ENCODE assay signal across 28 cellular contexts in genomic region chr6:90355965-90356364, GRCh38. TPM values are rescaled to one million over a fixed set of nuclear protein-coding genes. Genes with fewer than 3 reads are reported as not detected.
DNase-seq lines count a peak whose midpoint lies in the region; FAIRE-seq and TF ChIP-seq lines count a peak whose summit lies in the region.
"Had no signal": no experiment of that assay in that cellular context is flagged by ENCODE, and none has a peak within 500 bp of the region (broad histone marks: within the 10 kb centered on the region; RNA-seq: fewer than 3 reads in every experiment).

No MANE protein-coding gene starts in this region.

- no peak overlapping the region for H3K4me2 ChIP-seq in astrocyte (ENCODE audit: low read length)
- H3K4me2 ChIP-seq in osteoblast (ENCODE audit: insufficient read depth, low read length): no peak overlapping the region
- H3K4me2 ChIP-seq: hepatocyte had no signal

- no peak for TF ChIP-seq CTCF in astrocyte (IDR thresholded peaks at IDR 0.05; ENCODE audit: insufficient read depth, low read depth, low read length)
- no peak for TF ChIP-seq CTCF in liver (IDR thresholded peaks at IDR 0.05; ENCODE audit: low read depth, low read length, missing input control)
- no peak for TF ChIP-seq CTCF in osteoblast (IDR thresholded peaks at IDR 0.05; ENCODE audit: extremely low read depth, low read depth, low read length)

- DNase-seq in ELF-1 (ENCODE audit: low read depth, low spot score) (peak; percentile 30), astrocyte (ENCODE audit: low read depth) (no peak), osteoblast (ENCODE audit: insufficient read length, low spot score, missing footprints) (no peak), NCI-H2029 (lab: John Stamatoyannopoulos, UW) (no peak), anterior cingulate cortex (lab: John Stamatoyannopoulos, UW) (no peak), HT-29 (ENCODE audit: low spot score) (no peak)
- DNase-seq in CD4-positive, alpha-beta memory T cell: no peak
- DNase-seq: activated B cell treated with CpG ODN at 0.5 μM for 24 hours; activated CD4-positive, alpha-beta T cell treated with anti-CD3 and anti-CD28 coated beads, Interleukin-2, amount 50 U/mL, for 1 hour; activated naive CD4-positive, alpha-beta T cell treated with anti-CD3 and anti-CD28 coated beads, Interleukin-2, amount 10 ng/mL, durations not matched to agents 7 days and 5 days; aorta; left cardiac atrium; naive thymus-derived CD4-positive, alpha-beta T cell; NCI-H1092 treated with DMSO at 0.1 percent for 48 hours; NCI-H187; NCI-H524; SHP77; stimulated activated CD4-positive, alpha-beta T cell treated with anti-CD3 and anti-CD28 coated beads, Interleukin-2, amount 100 ng/mL, for 48 hours; substantia nigra; T-helper 9 cell had no signal

- H3K36me3 ChIP-seq in astrocyte (ENCODE audit: insufficient read depth, low read length) (no peaks in the 10 kb centered on the region), liver (ENCODE audit: control insufficient read depth in 4 of 4, insufficient read depth in 3 of 4, low read depth in 1 of 4, low read length in 3 of 4) (no peaks in the 10 kb centered on the region), osteoblast (ENCODE audit: insufficient read depth, low read length) (no peaks in the 10 kb centered on the region)
- no peaks in the 10 kb centered on the region for H3K36me3 ChIP-seq in CD4-positive, alpha-beta memory T cell (ENCODE audit: insufficient read depth, low read length)
- H3K36me3 ChIP-seq: esophagus muscularis mucosa, right atrium auricular region had no signal

- H3K27ac Mint-ChIP-seq in astrocyte (ENCODE audit: unreplicated experiment): no peak overlapping the region
- H3K27ac Mint-ChIP-seq in CD4-positive, alpha-beta memory T cell: peak overlapping the region in 2 of 7 donors; percentile 36 to 72
- H3K27ac Mint-ChIP-seq: activated B cell treated with CpG ODN at 0.5 μM for 24 hours; activated naive CD4-positive, alpha-beta T cell treated with anti-CD3 and anti-CD28 coated beads, Interleukin-2, amount 10 ng/mL, durations not matched to agents 7 days and 5 days; dendritic cell treated with granulocyte-macrophage colony-stimulating factor and Interleukin-4, amounts not matched to agents 40 ng/mL and 50 ng/mL, for 4 days had no signal

- peak overlapping the region; percentile 43 for H2AFZ ChIP-seq in astrocyte (ENCODE audit: low read depth, low read length)
- H2AFZ ChIP-seq in osteoblast (ENCODE audit: low read length): peak overlapping the region; percentile 49
- H2AFZ ChIP-seq: hepatocyte, parathyroid adenoma had no signal

- no peak for FAIRE-seq in astrocyte (lab: Jason Lieb, UNC)
- FAIRE-seq: frontal cortex, urothelium cell line had no signal

- H3K79me2 ChIP-seq in astrocyte (ENCODE audit: insufficient read depth, low read length) (no peaks in the 10 kb centered on the region), osteoblast (ENCODE audit: insufficient read depth, low read length) (no peaks in the 10 kb centered on the region)
- H3K79me2 ChIP-seq: hepatocyte, parathyroid adenoma had no signal

- H3K9me3 ChIP-seq in astrocyte (ENCODE audit: insufficient read depth, low read depth, low read length) (no peaks in the 10 kb centered on the region), liver (ENCODE audit: control insufficient read depth in 4 of 4, low read length in 3 of 4) (no peaks in the 10 kb centered on the region), osteoblast (ENCODE audit: low read depth, low read length) (no peaks in the 10 kb centered on the region)
- no peaks in the 10 kb centered on the region for H3K9me3 ChIP-seq in CD4-positive, alpha-beta memory T cell (ENCODE audit: control insufficient read depth in 1 of 2, low read length in 2 of 2)
- H3K9me3 ChIP-seq: esophagus muscularis mucosa, right atrium auricular region had no signal

- H4K20me1 ChIP-seq in astrocyte (ENCODE audit: insufficient read depth, low read length) (no peaks in the 10 kb centered on the region), osteoblast (ENCODE audit: insufficient read depth, low read length) (no peaks in the 10 kb centered on the region)

- H3K27ac ChIP-seq in astrocyte (ENCODE audit: low read depth, low read length) (no peak overlapping the region), liver (ENCODE audit: low read depth in 1 of 2, low read length in 2 of 2) (no peak overlapping the region), osteoblast (ENCODE audit: low read depth, low read length) (no peak overlapping the region)
- no peak overlapping the region for H3K27ac ChIP-seq in CD4-positive, alpha-beta memory T cell (ENCODE audit: low read depth, low read length)
- H3K27ac ChIP-seq: esophagus muscularis mucosa, hepatocyte, parathyroid adenoma, right atrium auricular region had no signal

- TF ChIP-seq RAD21 in liver (IDR thresholded peaks at IDR 0.05): no peak

- H3K9ac ChIP-seq in astrocyte (ENCODE audit: low read length): no peak overlapping the region
- H3K9ac ChIP-seq in liver (ENCODE audit: low read depth in 1 of 2, low read length in 2 of 2): no peak overlapping the region
- H3K9ac ChIP-seq: parathyroid adenoma had no signal

- no peak overlapping the region for H3K4me3 Mint-ChIP-seq in astrocyte (ENCODE audit: unreplicated experiment)
- H3K4me3 Mint-ChIP-seq in CD4-positive, alpha-beta memory T cell: no peak overlapping the region
- H3K4me3 Mint-ChIP-seq: activated B cell treated with CpG ODN at 0.5 μM for 24 hours; activated naive CD4-positive, alpha-beta T cell treated with anti-CD3 and anti-CD28 coated beads, Interleukin-2, amount 10 ng/mL, durations not matched to agents 7 days and 5 days; dendritic cell treated with granulocyte-macrophage colony-stimulating factor and Interleukin-4, amounts not matched to agents 40 ng/mL and 50 ng/mL, for 4 days; naive thymus-derived CD4-positive, alpha-beta T cell had no signal

- 38% methylated on average over 15 of the region's 15 CpGs for WGBS in liver

- H3K4me1 ChIP-seq in astrocyte (ENCODE audit: insufficient read depth, low read length) (no peaks in the 10 kb centered on the region), liver (ENCODE audit: control insufficient read depth in 4 of 4, insufficient read depth in 4 of 4, low read length in 3 of 4) (peaks cover 6 to 15% (median 10%) of the 10 kb centered on the region in 4 donors), osteoblast (ENCODE audit: insufficient read depth, low read length) (no peaks in the 10 kb centered on the region)
- H3K4me1 ChIP-seq in CD4-positive, alpha-beta memory T cell (ENCODE audit: insufficient read depth, low read length): peaks cover 5% of the 10 kb centered on the region
- H3K4me1 ChIP-seq: esophagus muscularis mucosa, right atrium auricular region had no signal

- no peaks in the 10 kb centered on the region for H3K27me3 Mint-ChIP-seq in astrocyte (ENCODE audit: low read depth, unreplicated experiment)
- peaks cover 1 to 5% of the 10 kb centered on the region in 2 donors for H3K27me3 Mint-ChIP-seq in CD4-positive, alpha-beta memory T cell
- H3K27me3 Mint-ChIP-seq: activated B cell treated with CpG ODN at 0.5 μM for 24 hours; activated naive CD4-positive, alpha-beta T cell treated with anti-CD3 and anti-CD28 coated beads, Interleukin-2, amount 10 ng/mL, durations not matched to agents 7 days and 5 days; dendritic cell treated with granulocyte-macrophage colony-stimulating factor and Interleukin-4, amounts not matched to agents 40 ng/mL and 50 ng/mL, for 4 days; naive thymus-derived CD4-positive, alpha-beta T cell had no signal

- H3K4me1 Mint-ChIP-seq in astrocyte (ENCODE audit: low read depth, unreplicated experiment): peaks cover 17% of the 10 kb centered on the region
- H3K4me1 Mint-ChIP-seq in CD4-positive, alpha-beta memory T cell: peaks cover 3 to 13% (median 8%) of the 10 kb centered on the region in 4 donors

- no peaks in the 10 kb centered on the region for H3K36me3 Mint-ChIP-seq in astrocyte (ENCODE audit: low read depth, unreplicated experiment)
- no peaks in the 10 kb centered on the region for H3K36me3 Mint-ChIP-seq in CD4-positive, alpha-beta memory T cell
- H3K36me3 Mint-ChIP-seq: activated naive CD4-positive, alpha-beta T cell treated with anti-CD3 and anti-CD28 coated beads, Interleukin-2, amount 10 ng/mL, durations not matched to agents 7 days and 5 days; naive thymus-derived CD4-positive, alpha-beta T cell had no signal

- H3K27me3 ChIP-seq in astrocyte (ENCODE audit: insufficient read depth, low read length) (no peaks in the 10 kb centered on the region), liver (ENCODE audit: control insufficient read depth in 4 of 4, insufficient read depth in 4 of 4, low read length in 3 of 4) (no peaks in the 10 kb centered on the region), osteoblast (ENCODE audit: insufficient read depth, low read length) (peaks cover 14% of the 10 kb centered on the region)
- H3K27me3 ChIP-seq in CD4-positive, alpha-beta memory T cell (ENCODE audit: insufficient read depth, low read length): no peaks in the 10 kb centered on the region
- H3K27me3 ChIP-seq: esophagus muscularis mucosa, right atrium auricular region had no signal

- POLR2A ChIA-PET in CD4-positive, alpha-beta memory T cell (lab: Charles Lee; ENCODE audit: partially characterized antibody): no interaction called here

- CTCF ChIA-PET in CD4-positive, alpha-beta memory T cell (lab: Charles Lee; ENCODE audit: partially characterized antibody): no interaction called here

- H3K4me3 ChIP-seq in astrocyte (ENCODE audit: insufficient read depth, low read depth, low read length): no peak overlapping the region
- H3K4me3 ChIP-seq in liver (ENCODE audit: low read depth in 1 of 3, low read length in 3 of 3): peak overlapping the region in 1 of 3 donors; percentile 13
- no peak overlapping the region for H3K4me3 ChIP-seq in osteoblast (ENCODE audit: insufficient read depth, low read length)
- no peak overlapping the region for H3K4me3 ChIP-seq in CD4-positive, alpha-beta memory T cell (ENCODE audit: low read length in 2 of 2)
- H3K4me3 ChIP-seq: esophagus muscularis mucosa, hepatocyte, right atrium auricular region had no signal

- H3K9me3 Mint-ChIP-seq in astrocyte (ENCODE audit: unreplicated experiment): no peaks in the 10 kb centered on the region
- no peaks in the 10 kb centered on the region for H3K9me3 Mint-ChIP-seq in CD4-positive, alpha-beta memory T cell
- H3K9me3 Mint-ChIP-seq: activated B cell treated with CpG ODN at 0.5 μM for 24 hours; activated naive CD4-positive, alpha-beta T cell treated with anti-CD3 and anti-CD28 coated beads, Interleukin-2, amount 10 ng/mL, durations not matched to agents 7 days and 5 days; dendritic cell treated with granulocyte-macrophage colony-stimulating factor and Interleukin-4, amounts not matched to agents 40 ng/mL and 50 ng/mL, for 4 days; naive thymus-derived CD4-positive, alpha-beta T cell had no signal

- intact Hi-C loops in CD4-positive, alpha-beta memory T cell (cut with micrococcal nuclease): no loop called here

TF ChIP-seq in liver, 16 proteins besides CTCF, POLR2A, EP300 and RAD21 (continues in another document):
- TF ChIP-seq HNF4G (IDR thresholded peaks at IDR 0.05) (no peak), NR2F2 (IDR thresholded peaks at IDR 0.05) (no peak), EGR1 (IDR thresholded peaks at IDR 0.05; ENCODE audit: low read depth in 2 of 2) (no peak)

RNA-seq across cellular contexts. Expression of gene BACH2, which starts 59.3 kb away (rescaled TPM):
- total RNA-seq in astrocyte (12.6 and 17.5 TPM in 2 replicates), liver (1 to 10 TPM; 1.9 to 3.7 TPM), osteoblast (3.6 and 4.4 TPM in 2 replicates)
- polyA plus RNA-seq in liver: 1 to 10 TPM; 1.9 to 2.0 TPM
- total RNA-seq in CD4-positive, alpha-beta memory T cell: 10 to 100 TPM; 44.4 to 48.0 TPM
- 1 to 10 TPM; 6.5 to 7.2 TPM for polyA plus RNA-seq in CD4-positive, alpha-beta memory T cell
- total RNA-seq in HT-29 (2014; rRNA removed; shearing (Covaris generic)): not detected in 2 replicates
